Comparison of ENCODE assay signal across 10 cellular contexts in the genomic region with DNA sequence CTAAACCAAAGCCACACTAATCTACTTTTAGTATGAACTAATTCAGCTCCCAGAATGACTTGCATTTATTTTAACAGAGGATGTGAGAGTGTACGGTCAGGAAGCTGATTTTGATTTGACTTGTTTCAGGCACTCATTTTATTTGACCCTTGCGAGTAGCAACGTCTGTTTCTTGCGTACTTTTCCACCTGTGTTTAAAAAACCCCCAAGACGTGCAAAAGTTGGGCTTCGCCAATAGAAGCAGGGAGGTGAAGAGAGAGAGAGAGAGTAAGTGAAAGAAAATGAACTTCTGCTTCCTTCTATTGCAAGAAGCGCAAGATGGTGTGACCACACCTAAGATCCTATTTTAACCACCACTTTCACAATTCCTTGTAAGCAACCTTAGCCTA. TPM values are rescaled to one million over a fixed set of nuclear protein-coding genes. Genes with fewer than 3 reads are reported as not detected.
A peak's percentile ranks its signal among the peaks of the same experiment; 100 is the strongest.
DNase-seq lines count a peak whose midpoint lies in the region; ATAC-seq and TF ChIP-seq lines count a peak whose summit lies in the region.
"Had no signal": no experiment of that assay in that cellular context is flagged by ENCODE, and none has a peak within 500 bp of the region (broad histone marks: within the 10 kb centered on the region; RNA-seq: fewer than 3 reads in every experiment).

No MANE protein-coding gene starts in this region.

- CTCF ChIA-PET in mammary epithelial cell (lab: Charles Lee; ENCODE audit: low non-redundant PET) = no interaction called here

- WGBS in mammary epithelial cell (ENCODE audit: low coverage, missing lambda C conversion rate) = 90% methylated on average over 7 of the region's 7 CpGs

- BruUV-seq in mammary epithelial cell (replicated peaks; lab: Mats Ljungman, UMichigan) = no TSS peak

- no peak overlapping the region for H3K27ac ChIP-seq in mammary epithelial cell (ENCODE audit: insufficient read depth, low read depth, low read length)

- peak overlapping the region; percentile 67 to 92 for H3K27ac Mint-ChIP-seq in effector memory CD8-positive, alpha-beta T cell
- H3K27ac Mint-ChIP-seq in naive thymus-derived CD8-positive, alpha-beta T cell = peak overlapping the region in 2 of 10 donors; percentile 28 to 35

- H3K4me1 Mint-ChIP-seq in effector memory CD8-positive, alpha-beta T cell (ENCODE audit: low read depth in 2 of 2) = peaks cover 14 to 16% of the 10 kb centered on the region in 2 donors
- H3K4me1 Mint-ChIP-seq in naive thymus-derived CD8-positive, alpha-beta T cell = peaks cover 0 to 30% (median 5%) of the 10 kb centered on the region in 4 donors

- POLR2A ChIA-PET in naive thymus-derived CD8-positive, alpha-beta T cell (lab: Charles Lee) = no interaction called here

- no peaks in the 10 kb centered on the region for H3K9me3 Mint-ChIP-seq in effector memory CD8-positive, alpha-beta T cell
- H3K9me3 Mint-ChIP-seq in naive thymus-derived CD8-positive, alpha-beta T cell = peaks cover 0 to 11% (median 0%) of the 10 kb centered on the region in 9 donors

- intact Hi-C loops in mammary epithelial cell (cut with micrococcal nuclease) = no loop called here

- no peak overlapping the region for H3K9ac ChIP-seq in mammary epithelial cell (ENCODE audit: insufficient read depth, low read length)

- peaks cover 2% of the 10 kb centered on the region for H3K36me3 ChIP-seq in mammary epithelial cell (ENCODE audit: insufficient read depth, low read length)

- no peaks in the 10 kb centered on the region for H3K4me1 ChIP-seq in mammary epithelial cell (ENCODE audit: insufficient read depth, low read length)

- H2AFZ ChIP-seq in mammary epithelial cell (ENCODE audit: low read depth, low read length) = no peak overlapping the region

- no peaks in the 10 kb centered on the region for H3K27me3 Mint-ChIP-seq in effector memory CD8-positive, alpha-beta T cell
- H3K27me3 Mint-ChIP-seq in naive thymus-derived CD8-positive, alpha-beta T cell = peaks cover 5 to 27% (median 17%) of the 10 kb centered on the region in 5 donors

- H4K20me1 ChIP-seq in mammary epithelial cell (ENCODE audit: insufficient read depth, low read length) = no peaks in the 10 kb centered on the region

- H3K36me3 Mint-ChIP-seq in effector memory CD8-positive, alpha-beta T cell (ENCODE audit: insufficient read depth) = peaks cover 4% of the 10 kb centered on the region
- no peaks in the 10 kb centered on the region for H3K36me3 Mint-ChIP-seq in naive thymus-derived CD8-positive, alpha-beta T cell

- no peak overlapping the region for H3K4me3 ChIP-seq in mammary epithelial cell (replicated peaks in 1 of 3; ENCODE audit: insufficient read depth in 1 of 3, low read depth in 2 of 3, low read length in 3 of 3)

- H3K79me2 ChIP-seq in mammary epithelial cell (ENCODE audit: insufficient read depth, low read length) = no peaks in the 10 kb centered on the region

- no peak for TF ChIP-seq CTCF in mammary epithelial cell (conservative IDR thresholded peaks at IDR 0.05 in 1 of 2, IDR thresholded peaks at IDR 0.05 in 1 of 2; ENCODE audit: extremely low read depth in 1 of 2, insufficient read depth in 1 of 2, low read depth in 1 of 2, low read length in 2 of 2)

- peak overlapping the region; percentile 28 to 64 for H3K4me3 Mint-ChIP-seq in effector memory CD8-positive, alpha-beta T cell
- H3K4me3 Mint-ChIP-seq in naive thymus-derived CD8-positive, alpha-beta T cell = peak overlapping the region in 1 of 10 donors; percentile 41

- in situ Hi-C loops in mammary epithelial cell (cut with MboI; ENCODE audit: low sequenced_read_pairs in 2 of 2) = no loop called here

- H3K27me3 ChIP-seq in mammary epithelial cell (ENCODE audit: insufficient read depth, low read length) = no peaks in the 10 kb centered on the region

- dilution Hi-C loops in mammary epithelial cell (cut with HindIII; ENCODE audit: low sequenced_read_pairs) = no loop called here

- no peak for DNase-seq in effector memory CD8-positive, alpha-beta T cell
- no peak for DNase-seq in NCI-H748 (lab: John Stamatoyannopoulos, UW; ENCODE audit: unreplicated experiment)
- DNase-seq in mammary epithelial cell = no peak
- no peak for DNase-seq in NCI-H1048 (lab: John Stamatoyannopoulos, UW)
- no peak for DNase-seq in naive thymus-derived CD8-positive, alpha-beta T cell
- DNase-seq: SHP77 treated with DMSO at 0.1 percent for 48 hours had no signal

- H3K9me3 ChIP-seq in mammary epithelial cell (replicated peaks; ENCODE audit: insufficient read depth, low read length) = no peaks in the 10 kb centered on the region

- peak; percentile 47 for ATAC-seq in GM18499 (IDR thresholded peaks at IDR 0.05; ENCODE audit: insufficient read depth, unreplicated experiment)
- ATAC-seq in GM21528 (IDR thresholded peaks at IDR 0.05; ENCODE audit: low FRiP score, unreplicated experiment) = peak; percentile 58
- peak; percentile 33 for ATAC-seq in HG03521 (IDR thresholded peaks at IDR 0.05; ENCODE audit: unreplicated experiment)
- ATAC-seq in effector memory CD8-positive, alpha-beta T cell (replicated peaks) = peak; percentile 59
- no peak for ATAC-seq in naive thymus-derived CD8-positive, alpha-beta T cell

- no peak overlapping the region for H3K4me2 ChIP-seq in mammary epithelial cell (ENCODE audit: insufficient read depth, low read depth, low read length)

RNA-seq across cellular contexts. Expression of gene SLC15A4, which starts 6.7 kb away (rescaled TPM):
- 10 to 100 TPM; 27.3 to 50.0 TPM for total RNA-seq in mammary epithelial cell
- 31.7 TPM for polyA plus RNA-seq in mammary epithelial cell
- polyA minus RNA-seq in mammary epithelial cell = 62.3 TPM
- 10 to 100 TPM; 16.1 to 17.9 TPM for total RNA-seq in naive thymus-derived CD8-positive, alpha-beta T cell
- 10 to 100 TPM in 1 of 3 donors, 1 to 10 TPM in 2; 2.1 to 14.3 (median 6.1) TPM for polyA plus RNA-seq in naive thymus-derived CD8-positive, alpha-beta T cell

RNA-seq across cellular contexts. Expression of gene GLT1D1, which starts 22.8 kb away (rescaled TPM):
- not detected for total RNA-seq in mammary epithelial cell
- not detected for polyA plus RNA-seq in mammary epithelial cell
- not detected for polyA minus RNA-seq in mammary epithelial cell
- total RNA-seq in naive thymus-derived CD8-positive, alpha-beta T cell = not detected
- polyA plus RNA-seq in naive thymus-derived CD8-positive, alpha-beta T cell = not detected
- polyA plus RNA-seq: keratinocyte had no signal

Comparison
In these comparisons a context has a peak if more than half of its experiments do, and no peak if none do; other contexts are left out.
1. ATAC-seq: peak in GM18499 (single experiment), GM21528 (single experiment), HG03521 (single experiment) and effector memory CD8-positive, alpha-beta T cell (single experiment); none in naive thymus-derived CD8-positive, alpha-beta T cell (0 of 2).